Comparison of ENCODE assay signal across 1 cellular context in the genomic region with DNA sequence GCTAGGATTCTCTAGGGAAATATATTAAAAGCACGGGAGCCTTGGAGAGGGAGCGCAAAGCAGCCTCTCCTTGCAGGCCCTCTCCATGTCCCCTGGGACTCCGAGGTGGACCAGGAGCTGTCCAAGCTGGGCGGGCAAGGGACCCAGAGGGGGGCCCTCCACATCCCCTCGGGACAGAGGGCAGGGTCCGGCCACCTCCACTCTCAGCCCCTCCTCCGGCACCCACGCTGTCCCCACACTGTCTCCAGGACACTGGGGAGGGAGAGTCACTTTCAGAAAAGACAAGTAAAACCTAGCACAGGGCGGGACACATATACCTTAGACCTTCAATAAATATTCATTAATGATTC.
TF ChIP-seq lines count a peak whose summit lies in the region.

No MANE protein-coding gene starts in this region.

TF ChIP-seq in IMR-90, 13 proteins besides CTCF, POLR2A, EP300 and RAD21 (continued from another document):
- TF ChIP-seq USF2 (IDR thresholded peaks at IDR 0.05; ENCODE audit: low read depth, low read length), result no peak
- no peak for TF ChIP-seq FOS (IDR thresholded peaks at IDR 0.05; ENCODE audit: low read depth, low read length)
- no peak for TF ChIP-seq NFE2L2 (IDR thresholded peaks at IDR 0.05; ENCODE audit: low read depth, low read length)
- TF ChIP-seq CEBPB (IDR thresholded peaks at IDR 0.05; ENCODE audit: low read depth, low read length), result no peak
- TF ChIP-seq RCOR1 (IDR thresholded peaks at IDR 0.05; ENCODE audit: insufficient replicate concordance, low read length), result no peak
- TF ChIP-seq MAZ (IDR thresholded peaks at IDR 0.05; ENCODE audit: borderline replicate concordance, low read depth, low read length), result no peak
- TF ChIP-seq CHD1 (IDR thresholded peaks at IDR 0.05; ENCODE audit: low read depth, low read length), result no peak
- TF ChIP-seq SMC3 (IDR thresholded peaks at IDR 0.05; ENCODE audit: low read depth, low read length), result no peak
- TF ChIP-seq BHLHE40 (IDR thresholded peaks at IDR 0.05; ENCODE audit: low read depth, low read length), result no peak
- TF ChIP-seq ELK1 (IDR thresholded peaks at IDR 0.05; ENCODE audit: borderline replicate concordance, low read depth, low read length), result no peak
- TF ChIP-seq RFX5 (IDR thresholded peaks at IDR 0.05; ENCODE audit: low read depth, low read length), result no peak
